Comparison of ENCODE assay signal across 8 cellular contexts in genomic region chr20:44598413-44599290, GRCh38. TPM values are rescaled to one million over a fixed set of nuclear protein-coding genes. Genes with fewer than 3 reads are reported as not detected.
A peak's percentile ranks its signal among the peaks of the same experiment; 100 is the strongest.
DNase-seq lines count a peak whose midpoint lies in the region; ATAC-seq and TF ChIP-seq lines count a peak whose summit lies in the region.

No MANE protein-coding gene starts in this region.

- peak overlapping the region; percentile 73 to 78 for H3K4me3 Mint-ChIP-seq in activated T-cell treated with anti-CD3 and anti-CD28 coated beads, Interleukin-2, amount 50 U/mL, for 72 hours

- H3K4me1 ChIP-seq in DOHH2 (ENCODE audit: control insufficient read depth, low read length): peaks cover 66% of the 10 kb centered on the region
- H3K4me1 ChIP-seq in vagina: peaks cover 90% of the 10 kb centered on the region

- intact Hi-C loops in vagina (cut with DNase I): no loop called here

- H3K36me3 ChIP-seq in DOHH2 (ENCODE audit: control insufficient read depth, low read length): peaks cover 46% of the 10 kb centered on the region
- H3K36me3 ChIP-seq in vagina: no peaks in the 10 kb centered on the region

- ATAC-seq in HG02759 (IDR thresholded peaks at IDR 0.05; ENCODE audit: unreplicated experiment) (peak; percentile 61), GM18498 (IDR thresholded peaks at IDR 0.05; ENCODE audit: unreplicated experiment) (no peak)
- ATAC-seq in activated T-cell treated with anti-CD3 and anti-CD28 coated beads, Interleukin-2, amount 50 U/mL, for 72 hours (replicated peaks in 1 of 2): peak; percentile 83 to 84

- peak overlapping the region; percentile 73 for H3K4me2 ChIP-seq in DOHH2 (ENCODE audit: low read length)

- H4K20me1 ChIP-seq in DOHH2 (ENCODE audit: control insufficient read depth, insufficient read depth, low read depth, low read length): no peaks in the 10 kb centered on the region

- H3K9me3 ChIP-seq in DOHH2 (ENCODE audit: control insufficient read depth, insufficient read depth, low read length) (no peaks in the 10 kb centered on the region), vagina (no peaks in the 10 kb centered on the region)

- H3K27me3 ChIP-seq in DOHH2 (ENCODE audit: control insufficient read depth, low read length) (no peaks in the 10 kb centered on the region), vagina (no peaks in the 10 kb centered on the region)

- no peaks in the 10 kb centered on the region for H3K36me3 Mint-ChIP-seq in activated T-cell treated with anti-CD3 and anti-CD28 coated beads, Interleukin-2, amount 50 U/mL, for 72 hours (ENCODE audit: insufficient read depth in 2 of 2)

- peaks cover 63% of the 10 kb centered on the region for H3K79me2 ChIP-seq in DOHH2 (ENCODE audit: control insufficient read depth, low read length)

- no peaks in the 10 kb centered on the region for H3K27me3 Mint-ChIP-seq in activated T-cell treated with anti-CD3 and anti-CD28 coated beads, Interleukin-2, amount 50 U/mL, for 72 hours (ENCODE audit: low read depth)

- DNase-seq in activated T-cell treated with anti-CD3 and anti-CD28 coated beads, Interleukin-2, amount 50 U/mL, for 72 hours: peak in 1 of 2 donors; percentile 23
- DNase-seq in islet precursor cell (peak; percentile 51), vagina (ENCODE audit: extremely low spot score in 2 of 2) (no peak), NCI-H2081 treated with DMSO at 0.1 percent for 48 hours (lab: John Stamatoyannopoulos, UW) (no peak), NCI-H226 (no peak)

- no peak for TF ChIP-seq POLR2A in vagina (IDR thresholded peaks at IDR 0.05)

- H3F3A ChIP-seq in DOHH2 (ENCODE audit: control insufficient read depth, insufficient read depth): no peaks in the 10 kb centered on the region

- H3K4me3 ChIP-seq in DOHH2 (ENCODE audit: low read length) (peak overlapping the region; percentile 55), vagina (no peak overlapping the region)

- peaks cover 29% of the 10 kb centered on the region for H3K4me1 Mint-ChIP-seq in activated T-cell treated with anti-CD3 and anti-CD28 coated beads, Interleukin-2, amount 50 U/mL, for 72 hours (ENCODE audit: low read depth)

- H3K27ac ChIP-seq in DOHH2 (ENCODE audit: low read depth, low read length) (peak overlapping the region; percentile 24), vagina (peak overlapping the region; percentile 98)

- TF ChIP-seq CTCF in DOHH2 (IDR thresholded peaks at IDR 0.05; ENCODE audit: low read depth, low read length, poor library complexity, severe bottlenecking) (no peak), vagina (IDR thresholded peaks at IDR 0.05) (peak in 1 of 3 experiments; percentile 7)

- H3K27ac Mint-ChIP-seq in activated T-cell treated with anti-CD3 and anti-CD28 coated beads, Interleukin-2, amount 50 U/mL, for 72 hours: peak overlapping the region; percentile 67

- no peaks in the 10 kb centered on the region for H3K9me2 ChIP-seq in DOHH2 (replicated peaks; ENCODE audit: control insufficient read depth, low read length)

- no peaks in the 10 kb centered on the region for H3K9me3 Mint-ChIP-seq in activated T-cell treated with anti-CD3 and anti-CD28 coated beads, Interleukin-2, amount 50 U/mL, for 72 hours

RNA-seq across cellular contexts. Expression of gene PKIG, which starts 16.3 kb away (rescaled TPM):
- 10 to 100 TPM; 10.3 to 13.6 TPM for total RNA-seq in activated T-cell treated with anti-CD3 and anti-CD28 coated beads, Interleukin-2, amount 50 U/mL, for 72 hours
- total RNA-seq in vagina: 146 TPM

RNA-seq across cellular contexts. Expression of gene ADA, which starts 52.8 kb away (rescaled TPM):
- total RNA-seq in activated T-cell treated with anti-CD3 and anti-CD28 coated beads, Interleukin-2, amount 50 U/mL, for 72 hours: 10 to 100 TPM; 26.7 to 43.4 TPM
- 25.3 TPM for total RNA-seq in vagina

Comparison
In these comparisons a context has a peak if more than half of its experiments do, and no peak if none do; other contexts are left out.
1. RNA of gene PKIG, which starts 16.3 kb away (total RNA-seq): 146 TPM in vagina (single experiment); 10.3 to 13.6 TPM in activated T-cell treated with anti-CD3 and anti-CD28 coated beads, Interleukin-2, amount 50 U/mL, for 72 hours; every median in the first group is over 10 times any median in the second.